In the genomic region with DNA sequence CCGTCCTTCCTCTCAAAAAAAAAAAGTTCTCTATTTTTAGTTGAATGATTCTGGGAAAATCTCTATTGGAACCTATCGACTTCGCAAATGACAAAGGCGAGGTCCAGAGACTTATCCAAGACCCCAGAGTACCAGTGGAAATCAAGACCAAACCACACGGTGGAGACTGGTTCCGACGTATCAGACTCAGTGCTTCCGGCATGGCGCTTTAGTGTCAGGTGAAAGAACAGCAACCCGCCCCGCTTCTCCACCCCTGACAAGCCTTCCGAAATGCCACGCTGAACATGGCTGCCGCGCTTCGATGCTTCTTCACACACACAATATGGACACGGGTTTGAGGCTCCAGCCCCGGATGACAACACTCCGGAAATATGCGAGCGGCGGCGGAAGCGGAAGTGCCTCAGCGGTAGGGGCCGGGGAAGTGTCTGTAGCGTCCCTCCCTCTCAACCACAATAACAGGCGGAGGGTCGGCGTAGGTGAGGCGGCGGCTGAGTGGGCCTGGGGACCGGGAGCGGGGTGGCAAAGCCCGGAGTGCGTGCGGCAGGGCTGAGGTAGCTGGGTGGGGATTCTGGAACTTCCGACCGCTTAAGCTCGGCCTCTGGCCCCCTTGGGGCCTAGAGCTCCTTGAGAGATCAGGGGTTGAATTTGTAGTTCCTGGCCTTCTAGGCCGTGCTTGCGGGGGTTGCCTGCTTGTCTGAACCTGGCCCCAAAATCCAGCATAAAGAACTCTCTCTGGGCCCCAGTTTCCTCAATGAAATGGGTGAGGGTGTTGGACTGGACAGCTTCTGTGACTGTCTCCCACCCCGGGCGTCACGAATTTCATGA, we compare ENCODE assay signal across 8 cellular contexts. TPM values are rescaled to one million over a fixed set of nuclear protein-coding genes. Genes with fewer than 3 reads are reported as not detected.
DNase-seq lines count a peak whose midpoint lies in the region; ATAC-seq, FAIRE-seq and TF ChIP-seq lines count a peak whose summit lies in the region.

A gene with protein sequence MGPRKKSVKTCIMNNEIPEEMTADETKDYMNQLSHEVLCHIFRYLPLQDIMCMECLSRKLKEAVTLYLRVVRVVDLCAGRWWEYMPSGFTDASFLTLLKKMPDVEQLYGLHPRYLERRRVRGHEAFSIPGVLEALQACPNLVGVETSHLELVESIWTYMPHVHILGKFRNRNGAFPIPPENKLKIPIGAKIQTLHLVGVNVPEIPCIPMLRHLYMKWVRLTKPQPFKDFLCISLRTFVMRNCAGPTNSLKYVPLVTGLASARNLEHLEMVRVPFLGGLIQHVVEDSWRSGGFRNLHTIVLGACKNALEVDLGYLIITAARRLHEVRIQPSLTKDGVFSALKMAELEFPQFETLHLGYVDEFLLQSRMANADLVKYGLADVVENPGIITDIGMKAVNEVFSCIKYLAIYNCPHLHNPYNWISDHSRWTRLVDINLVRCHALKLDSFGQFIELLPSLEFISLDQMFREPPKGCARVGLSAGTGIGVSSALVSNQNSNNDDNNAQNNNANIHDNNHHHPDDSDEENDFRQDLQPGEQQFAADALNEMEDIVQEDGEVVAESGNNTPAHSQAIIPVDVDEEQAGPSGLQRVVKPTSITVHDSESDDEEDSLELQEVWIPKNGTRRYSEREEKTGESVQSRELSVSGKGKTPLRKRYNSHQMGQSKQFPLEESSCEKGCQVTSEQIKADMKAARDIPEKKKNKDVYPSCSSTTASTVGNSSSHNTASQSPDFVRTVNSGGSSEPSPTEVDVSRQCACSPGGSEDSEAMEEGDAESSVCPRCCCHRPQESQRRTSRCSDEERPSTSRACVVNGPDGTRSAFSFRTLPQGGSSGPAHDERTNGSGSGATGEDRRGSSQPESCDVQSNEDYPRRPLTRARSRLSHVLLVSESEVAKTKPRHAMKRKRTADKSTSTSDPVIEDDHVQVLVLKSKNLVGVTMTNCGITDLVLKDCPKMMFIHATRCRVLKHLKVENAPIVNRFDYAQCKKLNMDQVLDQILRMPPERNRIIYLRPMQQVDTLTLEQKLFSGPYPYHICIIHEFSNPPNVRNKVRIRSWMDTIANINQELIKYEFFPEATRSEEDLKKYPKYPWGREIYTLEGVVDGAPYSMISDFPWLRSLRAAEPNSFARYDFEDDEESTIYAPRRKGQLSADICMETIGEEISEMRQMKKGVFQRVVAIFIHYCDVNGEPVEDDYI (plus strand): TSS at position 395 of the 825 bp plus-strand sequence. CDS start 10,819 bp downstream, outside the sequence.

- peak within 1 kb of the TSS; percentile 71 to 91 (median 83) for H3K27ac ChIP-seq in body of pancreas

- peak; percentile 85 for DNase-seq in NCI-H2107 treated with DMSO at 0.1 percent for 48 hours (lab: John Stamatoyannopoulos, UW; ENCODE audit: unreplicated experiment)
- peak; percentile 97 to 98 (median 98) for DNase-seq in body of pancreas
- DNase-seq in iPS DF 19.7 (ENCODE audit: low read depth, low spot score): peak; percentile 94
- DNase-seq in sciatic nerve (ENCODE audit: low spot score): peak; percentile 96

- FAIRE-seq in A204.1 (lab: Jason Lieb, UNC): peak; percentile 89
- peak; percentile 82 for FAIRE-seq in TTC549 (lab: Jason Lieb, UNC)

- intact Hi-C loops in body of pancreas (cut with DNase I) (no loop called here), sciatic nerve (cut with DNase I) (no loop called here)

- H3K4me1 ChIP-seq in body of pancreas: peaks cover 48% of the 10 kb centered on the region

- peak; percentile 79 to 98 (median 94) for TF ChIP-seq POLR2A in body of pancreas (IDR thresholded peaks at IDR 0.05)

- H3K36me3 ChIP-seq in body of pancreas (replicated peaks in 1 of 2; ENCODE audit: insufficient read depth in 1 of 2, low read depth in 2 of 2): no peaks in the 10 kb centered on the region

- ATAC-seq in GM18520 (IDR thresholded peaks at IDR 0.05; ENCODE audit: unreplicated experiment) (peak; percentile 100), HG03064 (IDR thresholded peaks at IDR 0.05; ENCODE audit: low read depth, unreplicated experiment) (peak; percentile 99), body of pancreas (peak; percentile 100), sciatic nerve (peak; percentile 100)

- H3K4me3 ChIP-seq in body of pancreas: peak within 1 kb of the TSS; percentile 54 to 96

- WGBS in body of pancreas, 2 donors: 0 to 1% methylated on average over 37 to 45 of the region's 45 CpGs

- no peaks in the 10 kb centered on the region for H3K27me3 ChIP-seq in body of pancreas

- no peaks in the 10 kb centered on the region for H3K9me3 ChIP-seq in body of pancreas

- TF ChIP-seq CTCF in body of pancreas (IDR thresholded peaks at IDR 0.05): peak in 4 of 7 experiments; percentile 5 to 38 (median 31)

RNA-seq across cellular contexts. Expression of the gene that starts here (rescaled TPM):
- 10 to 100 TPM; 37.9 to 45.7 TPM for total RNA-seq in body of pancreas
- total RNA-seq in sciatic nerve: 58.6 TPM

Comparison
In these comparisons a context has a peak if more than half of its experiments do, and no peak if none do; other contexts are left out.
1. Peak in every context shown above with its lines: DNase-seq, ATAC-seq, H3K4me3 ChIP-seq and H3K27ac ChIP-seq.